ENCODE assay signal across 8 cellular contexts in the genomic region with DNA sequence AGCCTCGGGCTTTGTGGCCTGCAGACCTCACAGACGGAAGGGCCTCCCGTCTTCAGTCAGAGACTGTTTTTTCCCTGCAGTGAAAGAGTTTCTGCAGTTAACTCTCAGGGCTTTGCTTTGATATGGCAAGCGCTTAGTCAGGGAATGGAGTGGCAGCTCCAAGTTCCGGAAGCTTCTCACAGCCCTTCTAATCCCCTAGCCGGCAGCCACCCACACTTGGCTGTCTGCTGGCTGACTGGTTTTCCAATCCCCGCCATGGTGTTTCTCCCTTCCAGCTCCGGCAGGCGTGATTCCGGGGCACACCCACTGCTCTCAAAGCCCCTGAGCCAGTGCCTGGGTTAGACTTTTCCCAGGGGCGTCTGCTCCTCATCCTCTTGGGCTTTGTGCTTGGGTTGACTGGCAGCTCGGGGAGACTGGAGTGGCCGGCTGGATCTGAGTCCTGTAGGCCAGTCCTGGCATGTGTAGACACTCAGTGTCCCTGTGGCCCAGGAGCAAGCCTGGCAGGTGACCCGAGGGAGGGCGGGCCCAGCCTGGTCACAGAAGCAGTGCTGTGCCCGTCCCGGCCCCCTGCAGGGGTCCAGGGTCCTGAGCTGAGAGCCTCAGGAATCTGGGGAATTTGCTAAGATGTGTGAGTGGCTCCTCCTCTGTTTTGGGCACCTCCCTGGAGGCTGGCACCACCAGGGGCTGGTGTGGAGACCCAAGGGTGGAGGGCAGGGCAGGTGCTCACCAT. TPM values are rescaled to one million over a fixed set of nuclear protein-coding genes. Genes with fewer than 3 reads are reported as not detected.
DNase-seq lines count a peak whose midpoint lies in the region; ATAC-seq, FAIRE-seq and TF ChIP-seq lines count a peak whose summit lies in the region.

No MANE protein-coding gene starts in this region.

- FAIRE-seq in astrocyte (lab: Jason Lieb, UNC): peak; percentile 56

- H3K36me3 Mint-ChIP-seq in astrocyte (ENCODE audit: low read depth, unreplicated experiment): peaks cover 13% of the 10 kb centered on the region
- H3K36me3 Mint-ChIP-seq in activated CD8-positive, alpha-beta memory T cell treated with anti-CD3 and anti-CD28 coated beads, Interleukin-2, amount 10 ng/mL, durations not matched to agents 7 days and 5 days: no peaks in the 10 kb centered on the region

- H3K9me3 Mint-ChIP-seq in astrocyte (ENCODE audit: unreplicated experiment): no peaks in the 10 kb centered on the region
- H3K9me3 Mint-ChIP-seq in activated CD8-positive, alpha-beta memory T cell treated with anti-CD3 and anti-CD28 coated beads, Interleukin-2, amount 10 ng/mL, durations not matched to agents 7 days and 5 days (ENCODE audit: low read depth): no peaks in the 10 kb centered on the region

- TF ChIP-seq CTCF in C4-2B (conservative IDR thresholded peaks at IDR 0.05): no peak
- TF ChIP-seq CTCF in astrocyte (IDR thresholded peaks at IDR 0.05; ENCODE audit: insufficient read depth, low read depth, low read length): no peak
- TF ChIP-seq CTCF in heart left ventricle (IDR thresholded peaks at IDR 0.05): no peak
- TF ChIP-seq CTCF in GM13977 (IDR thresholded peaks at IDR 0.05; ENCODE audit: extremely low read depth, insufficient read depth, missing control alignments): no peak

- peaks cover 52% of the 10 kb centered on the region for H4K20me1 ChIP-seq in astrocyte (ENCODE audit: insufficient read depth, low read length)

- H3K4me3 ChIP-seq in astrocyte (ENCODE audit: insufficient read depth, low read depth, low read length) (no peak overlapping the region), heart left ventricle (no peak overlapping the region)

- H3K27me3 Mint-ChIP-seq in astrocyte (ENCODE audit: low read depth, unreplicated experiment): no peaks in the 10 kb centered on the region
- H3K27me3 Mint-ChIP-seq in activated CD8-positive, alpha-beta memory T cell treated with anti-CD3 and anti-CD28 coated beads, Interleukin-2, amount 10 ng/mL, durations not matched to agents 7 days and 5 days: no peaks in the 10 kb centered on the region

- peak; percentile 81 for DNase-seq in astrocyte (ENCODE audit: low read depth)
- peak in 2 of 5 donors; percentile 56 to 67 for DNase-seq in heart left ventricle
- peak in 8 of 10 donors; percentile 46 to 94 (median 66) for DNase-seq in posterior cingulate gyrus
- no peak for DNase-seq in central memory CD4-positive, alpha-beta T cell
- no peak for DNase-seq in GM13977 (ENCODE audit: low spot score)
- no peak for DNase-seq in activated CD8-positive, alpha-beta memory T cell treated with anti-CD3 and anti-CD28 coated beads, Interleukin-2, amount 10 ng/mL, durations not matched to agents 7 days and 5 days

- H3K4me3 Mint-ChIP-seq in astrocyte (ENCODE audit: unreplicated experiment): no peak overlapping the region
- H3K4me3 Mint-ChIP-seq in activated CD8-positive, alpha-beta memory T cell treated with anti-CD3 and anti-CD28 coated beads, Interleukin-2, amount 10 ng/mL, durations not matched to agents 7 days and 5 days: no peak overlapping the region

- CTCF ChIA-PET in activated CD8-positive, alpha-beta memory T cell treated with anti-CD3 and anti-CD28 coated beads, Interleukin-2, amount 10 ng/mL, durations not matched to agents 7 days and 5 days (lab: Charles Lee): interaction anchor here (1.2 kb wide), 1 partner anchor 41 kb away, joined by 3 read pairs; no protein-coding TSS in a partner anchor

- H3K9ac ChIP-seq in astrocyte (ENCODE audit: low read length): peak overlapping the region; percentile 64

- 71 to 82% (median 77%) methylated on average over 15 to 17 of the region's 17 CpGs for WGBS in heart left ventricle, 4 donors

- H2AFZ ChIP-seq in astrocyte (ENCODE audit: low read depth, low read length): peak overlapping the region; percentile 45

- H3K4me1 ChIP-seq in astrocyte (ENCODE audit: insufficient read depth, low read length): peaks cover 37% of the 10 kb centered on the region
- H3K4me1 ChIP-seq in heart left ventricle: peaks cover 0 to 34% (median 25%) of the 10 kb centered on the region in 12 donors

- peaks cover 40% of the 10 kb centered on the region for H3K79me2 ChIP-seq in astrocyte (ENCODE audit: insufficient read depth, low read length)

- TF ChIP-seq POLR2A in heart left ventricle (IDR thresholded peaks at IDR 0.05): no peak

- peak in 3 of 4 donors; percentile 13 to 67 (median 45) for ATAC-seq in heart left ventricle
- ATAC-seq in GM18867 (IDR thresholded peaks at IDR 0.05; ENCODE audit: unreplicated experiment): no peak
- ATAC-seq in activated CD8-positive, alpha-beta memory T cell treated with anti-CD3 and anti-CD28 coated beads, Interleukin-2, amount 10 ng/mL, durations not matched to agents 7 days and 5 days: no peak

- in situ Hi-C loops in GM13977 (cut with MboI; ENCODE audit: low pct_unique_long_range_greater_than_20kb, low sequenced_read_pairs, unreplicated experiment): no loop called here

- H3K4me2 ChIP-seq in astrocyte (ENCODE audit: low read length): peak overlapping the region; percentile 68

- H3K27ac ChIP-seq in C4-2B (peak overlapping the region; percentile 27), astrocyte (ENCODE audit: low read depth, low read length) (peak overlapping the region; percentile 83), heart left ventricle (peak overlapping the region in 6 of 12 donors; percentile 30 to 66 (median 47))

- H3K4me1 Mint-ChIP-seq in astrocyte (ENCODE audit: low read depth, unreplicated experiment): peaks cover 35% of the 10 kb centered on the region
- peaks cover 2% of the 10 kb centered on the region for H3K4me1 Mint-ChIP-seq in activated CD8-positive, alpha-beta memory T cell treated with anti-CD3 and anti-CD28 coated beads, Interleukin-2, amount 10 ng/mL, durations not matched to agents 7 days and 5 days

- H3K9me3 ChIP-seq in astrocyte (ENCODE audit: insufficient read depth, low read depth, low read length) (no peaks in the 10 kb centered on the region), heart left ventricle (no peaks in the 10 kb centered on the region)

- H3K27ac Mint-ChIP-seq in astrocyte (ENCODE audit: unreplicated experiment): peak overlapping the region; percentile 85
- no peak overlapping the region for H3K27ac Mint-ChIP-seq in activated CD8-positive, alpha-beta memory T cell treated with anti-CD3 and anti-CD28 coated beads, Interleukin-2, amount 10 ng/mL, durations not matched to agents 7 days and 5 days

- H3K27me3 ChIP-seq in astrocyte (ENCODE audit: insufficient read depth, low read length) (no peaks in the 10 kb centered on the region), heart left ventricle (no peaks in the 10 kb centered on the region)

- intact Hi-C loops in heart left ventricle (cut with DNase I) (no loop called here), posterior cingulate gyrus (cut with DNase I) (no loop called here)

- H3K36me3 ChIP-seq in astrocyte (ENCODE audit: insufficient read depth, low read length) (no peaks in the 10 kb centered on the region), heart left ventricle (no peaks in the 10 kb centered on the region)

RNA-seq across cellular contexts. Expression of gene BAIAP2, which starts 30.0 kb away (rescaled TPM):
- total RNA-seq in astrocyte (43.3 and 51.4 TPM in 2 replicates), heart left ventricle (10 to 100 TPM in 8 of 9 donors, 1 to 10 TPM in 1; 8.9 to 30.2 (median 18.8) TPM)
- 10 to 100 TPM; 15.3 to 18.5 TPM for polyA plus RNA-seq in heart left ventricle
- total RNA-seq in activated CD8-positive, alpha-beta memory T cell treated with anti-CD3 and anti-CD28 coated beads, Interleukin-2, amount 10 ng/mL, durations not matched to agents 7 days and 5 days: 1 to 10 TPM; 4.8 to 7.0 TPM

Comparison
In these comparisons a context has a peak if more than half of its experiments do, and no peak if none do; other contexts are left out.
1. DNase-seq: peak in astrocyte (single experiment) and posterior cingulate gyrus (8 of 10); none in central memory CD4-positive, alpha-beta T cell (single experiment), GM13977 (single experiment) and activated CD8-positive, alpha-beta memory T cell treated with anti-CD3 and anti-CD28 coated beads, Interleukin-2, amount 10 ng/mL, durations not matched to agents 7 days and 5 days (single experiment).
2. ATAC-seq: peak in heart left ventricle (3 of 4); none in GM18867 (single experiment) and activated CD8-positive, alpha-beta memory T cell treated with anti-CD3 and anti-CD28 coated beads, Interleukin-2, amount 10 ng/mL, durations not matched to agents 7 days and 5 days (single experiment).